1 cellular context compared by ENCODE assay signal in the genomic region with DNA sequence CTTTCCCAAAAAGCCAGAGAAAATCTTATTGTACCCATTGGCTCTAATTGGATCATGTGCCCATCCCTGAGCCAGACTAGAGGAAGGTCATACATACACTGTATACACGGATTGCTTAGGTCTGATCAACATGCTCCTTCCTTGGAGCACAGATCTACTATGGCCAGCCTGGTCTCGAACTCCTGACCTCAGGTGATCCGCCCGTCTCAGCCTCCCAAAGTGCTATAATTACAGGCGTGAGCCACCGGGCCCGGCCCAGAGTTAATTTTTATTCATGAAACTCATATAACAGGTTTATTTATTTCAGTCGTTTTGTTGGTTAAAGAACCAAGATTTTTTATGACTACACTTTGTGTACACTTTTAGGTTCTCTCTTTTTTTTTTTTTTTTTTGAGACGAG.
TF ChIP-seq lines count a peak whose summit lies in the region.

No MANE protein-coding gene starts in this region.

TF ChIP-seq in H1, 55 proteins besides CTCF, POLR2A, EP300 and RAD21:
- no peak for TF ChIP-seq NANOG (IDR thresholded peaks at IDR 0.05; ENCODE audit: insufficient read depth, low read depth, low read length, poor library complexity, severe bottlenecking)
- TF ChIP-seq FOSL1 (IDR thresholded peaks at IDR 0.05; ENCODE audit: insufficient read depth, low read depth, low read length) = no peak
- TF ChIP-seq CHD2 (IDR thresholded peaks at IDR 0.05; ENCODE audit: low read length) = no peak
- no peak for TF ChIP-seq NRF1 (IDR thresholded peaks at IDR 0.05; ENCODE audit: low read depth, low read length)
- TF ChIP-seq BACH1 (IDR thresholded peaks at IDR 0.05; ENCODE audit: low read length) = no peak
- TF ChIP-seq, protein P1, sequence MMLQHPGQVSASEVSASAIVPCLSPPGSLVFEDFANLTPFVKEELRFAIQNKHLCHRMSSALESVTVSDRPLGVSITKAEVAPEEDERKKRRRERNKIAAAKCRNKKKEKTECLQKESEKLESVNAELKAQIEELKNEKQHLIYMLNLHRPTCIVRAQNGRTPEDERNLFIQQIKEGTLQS (IDR thresholded peaks at IDR 0.05; ENCODE audit: insufficient read depth, low read depth, low read length) = no peak
TF ChIP-seq in H1: peak in this region for 0.
